In genomic region chr4:149713031-149713430, GRCh38 we compare ENCODE assay signal across 22 cellular contexts.
"Had no signal": no experiment of that assay in that cellular context is flagged by ENCODE, and none has a peak within 500 bp of the region (broad histone marks: within the 10 kb centered on the region; RNA-seq: fewer than 3 reads in every experiment).

No MANE protein-coding gene starts in this region.

- H3K4me3 ChIP-seq: MG63, SJSA1, SK-N-MC had no signal

- H3K9me3 ChIP-seq: MG63, SJSA1 had no signal

- DNase-seq: Karpas-422, KG1, MG63, NCI-H1092, NCI-H1105 treated with DMSO at 0.1 percent for 48 hours, NCI-H1417 treated with DMSO at 0.1 percent for 48 hours, NCI-H146, NCI-H1694 treated with DMSO at 0.1 percent for 48 hours, NCI-H1930, NCI-H2081, NCI-H2171, NCI-H226, NCI-H446, NCI-H510A, NCI-H524 treated with DMSO at 0.1 percent for 48 hours, NCI-H69, NCI-H774, Right ventricle myocardium superior, RPMI8226, SIG-M5 had no signal

- H3K27me3 ChIP-seq: MG63, SJSA1 had no signal

- H3K36me3 ChIP-seq: MG63, SJSA1 had no signal

- H3K27ac ChIP-seq: SJSA1, SK-N-MC had no signal
